Comparison of ENCODE assay signal across 7 cellular contexts in the genomic region with DNA sequence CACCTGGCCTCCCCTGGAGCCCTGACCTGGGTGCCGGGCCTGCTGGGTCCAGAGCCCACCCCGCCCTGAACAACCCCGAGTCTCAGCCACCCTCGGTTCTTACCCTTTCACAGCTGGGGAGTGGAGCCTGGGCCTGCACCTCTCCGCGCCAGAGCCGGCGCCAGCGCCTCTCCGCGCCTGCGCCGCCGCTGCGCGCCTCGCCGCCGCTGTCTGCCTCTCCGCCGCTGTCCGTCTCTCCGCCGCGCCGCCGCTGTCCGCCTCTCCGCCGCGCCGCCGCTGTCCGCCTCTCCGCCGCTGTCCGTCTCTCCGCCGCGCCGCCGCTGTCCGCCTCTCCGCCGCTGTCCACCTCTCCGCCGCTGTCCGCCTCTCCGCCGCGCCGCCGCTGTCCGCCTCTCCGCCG.
A peak's percentile ranks its signal among the peaks of the same experiment; 100 is the strongest.
DNase-seq lines count a peak whose midpoint lies in the region; TF ChIP-seq lines count a peak whose summit lies in the region.
"Not testable (repeated sequence)": the region's sequence is repeated elsewhere in the genome, so short reads cannot be mapped to it uniquely, and the experiment has no call there.

No MANE protein-coding gene starts in this region.

- not testable (repeated sequence) for H3K4ac ChIP-seq in neuronal stem cell (ENCODE audit: low read length)

- not testable (repeated sequence) for H3K9ac ChIP-seq in HUES48 (ENCODE audit: low read depth, low read length); adipocyte (ENCODE audit: low read length)
- peak overlapping the region; percentile 44 for H3K9ac ChIP-seq in neuronal stem cell (ENCODE audit: low read depth, low read length, poor library complexity)

- H3K27me3 ChIP-seq in HUES48 (ENCODE audit: control insufficient read depth, insufficient read depth, low read length); adipocyte (replicated peaks; ENCODE audit: control insufficient read depth, insufficient read depth, low read length); ectodermal cell (ENCODE audit: control insufficient read depth, insufficient read depth, low read length, poor library complexity, severe bottlenecking); iPS DF 6.9 (ENCODE audit: control insufficient read depth, insufficient read depth, low read length); neuronal stem cell (ENCODE audit: control insufficient read depth in 3 of 3, insufficient read depth in 3 of 3, low read depth in 1 of 3, low read length in 3 of 3): not testable (repeated sequence)

- H3K4me1 ChIP-seq in HUES48 (ENCODE audit: control insufficient read depth, insufficient read depth, low read length); adipocyte (ENCODE audit: control insufficient read depth, insufficient read depth, low read length); ectodermal cell (ENCODE audit: control insufficient read depth, insufficient read depth, low read length); iPS DF 6.9 (ENCODE audit: control insufficient read depth, insufficient read depth, low read length); neuronal stem cell (ENCODE audit: control insufficient read depth in 2 of 2, insufficient read depth in 1 of 2, low read depth in 1 of 2, low read length in 2 of 2): not testable (repeated sequence)

- H3K4me2 ChIP-seq in neuronal stem cell (ENCODE audit: insufficient read depth, low read length, poor library complexity, severe bottlenecking) = peak overlapping the region; percentile 33

- not testable (repeated sequence) for H3K14ac ChIP-seq in neuronal stem cell (ENCODE audit: low read length)

- H3K9me3 Mint-ChIP-seq in mesothelial cell of epicardium = not testable (repeated sequence)

- DNase-seq in AG09309 (ENCODE audit: low read depth); iPS DF 6.9 (ENCODE audit: low read depth, low spot score); mesothelial cell of epicardium (ENCODE audit: low spot score in 2 of 2, unreplicated experiment in 2 of 2); neuronal stem cell (ENCODE audit: low spot score): not testable (repeated sequence)
- peak; percentile 19 for DNase-seq in adipocyte (ENCODE audit: low read depth)

- not testable (repeated sequence) for H2BK120ac ChIP-seq in neuronal stem cell (ENCODE audit: low read depth, low read length)

- not testable (repeated sequence) for H3K9me3 ChIP-seq in HUES48 (ENCODE audit: control insufficient read depth, insufficient read depth, low read length); adipocyte (ENCODE audit: control insufficient read depth, low read length); ectodermal cell (ENCODE audit: control insufficient read depth, low read length); iPS DF 6.9 (ENCODE audit: control insufficient read depth, insufficient read depth, low read length); neuronal stem cell (replicated peaks in 1 of 2; ENCODE audit: control insufficient read depth in 2 of 2, insufficient read depth in 1 of 2, low read depth in 1 of 2, low read length in 2 of 2)

- not testable (repeated sequence) for H3K36me3 Mint-ChIP-seq in mesothelial cell of epicardium

- H2BK12ac ChIP-seq in neuronal stem cell (ENCODE audit: low read length) = not testable (repeated sequence)

- not testable (repeated sequence) for TF ChIP-seq CTCF in AG09309 (IDR thresholded peaks at IDR 0.05; ENCODE audit: control insufficient read depth, insufficient read depth, low read depth, low read length, missing control alignments); mesothelial cell of epicardium (IDR thresholded peaks at IDR 0.05; ENCODE audit: unreplicated experiment)

- H4K8ac ChIP-seq in neuronal stem cell (ENCODE audit: low read depth, low read length) = not testable (repeated sequence)

- not testable (repeated sequence) for H4K91ac ChIP-seq in neuronal stem cell (ENCODE audit: low read depth, low read length, poor library complexity)

- H3K4me3 Mint-ChIP-seq in mesothelial cell of epicardium = peak overlapping the region; percentile 74

- not testable (repeated sequence) for H3K27me3 Mint-ChIP-seq in mesothelial cell of epicardium (ENCODE audit: low read depth)

- not testable (repeated sequence) for H2BK5ac ChIP-seq in neuronal stem cell (ENCODE audit: low read length)

- H3K4me3 ChIP-seq in AG09309 (ENCODE audit: control insufficient read depth, low read depth, low read length) (peak overlapping the region; percentile 22), HUES48 (ENCODE audit: low read depth, low read length) (peak overlapping the region; percentile 41; the same call in 1 of the 2 replicates), ectodermal cell (ENCODE audit: insufficient read depth, low read depth, low read length) (peak overlapping the region; percentile 20), iPS DF 6.9 (ENCODE audit: low read length) (peak overlapping the region; percentile 37; the same call in 1 of the 2 replicates), neuronal stem cell (ENCODE audit: low read length in 2 of 2) (peak overlapping the region; percentile 43 to 69)
- not testable (repeated sequence) for H3K4me3 ChIP-seq in adipocyte (ENCODE audit: low read length)

- not testable (repeated sequence) for H2AK5ac ChIP-seq in neuronal stem cell (ENCODE audit: low read depth, low read length)

- H3K27ac Mint-ChIP-seq in mesothelial cell of epicardium = not testable (repeated sequence)

- not testable (repeated sequence) for H3K18ac ChIP-seq in neuronal stem cell (ENCODE audit: low read length)

- H3K79me1 ChIP-seq in neuronal stem cell (ENCODE audit: low read depth, low read length) = not testable (repeated sequence)

- H3K23ac ChIP-seq in neuronal stem cell (ENCODE audit: low read depth, low read length, poor library complexity) = not testable (repeated sequence)

- not testable (repeated sequence) for H3K4me1 Mint-ChIP-seq in mesothelial cell of epicardium

- not testable (repeated sequence) for H3K36me3 ChIP-seq in HUES48 (ENCODE audit: control insufficient read depth, insufficient read depth, low read length); adipocyte (ENCODE audit: control insufficient read depth, insufficient read depth, low read length, severe bottlenecking); ectodermal cell (ENCODE audit: control insufficient read depth, insufficient read depth, low read length); iPS DF 6.9 (ENCODE audit: control insufficient read depth, insufficient read depth, low read length); neuronal stem cell (replicated peaks in 1 of 2; ENCODE audit: control insufficient read depth in 2 of 2, insufficient read depth in 2 of 2, low read length in 2 of 2)

- not testable (repeated sequence) for H3K27ac ChIP-seq in HUES48 (ENCODE audit: low read depth, low read length); ectodermal cell (ENCODE audit: insufficient read depth, low read depth, low read length, poor library complexity, severe bottlenecking); iPS DF 6.9 (ENCODE audit: low read length); neuronal stem cell (replicated peaks; ENCODE audit: low read length)

- 1 to 2% methylated on average over 18 to 33 of the region's 56 CpGs for WGBS in ectodermal cell, 2 experiments
- no CpG with 5 or more reads among the region's 56 CpGs for WGBS in iPS DF 6.9 (ENCODE audit: insufficient coverage, insufficient read length)
- no CpG with 5 or more reads among the region's 56 CpGs for WGBS in neuronal stem cell (ENCODE audit: extremely low coverage in 2 of 2, insufficient read length in 2 of 2, insufficient replicate concordance in 1 of 2), 2 donors

- peak overlapping the region; percentile 83 for H2AFZ ChIP-seq in neuronal stem cell (ENCODE audit: low read length)

- not testable (repeated sequence) for H2BK15ac ChIP-seq in neuronal stem cell (ENCODE audit: low read length)
